23 cellular contexts compared by ENCODE assay signal in the genomic region with DNA sequence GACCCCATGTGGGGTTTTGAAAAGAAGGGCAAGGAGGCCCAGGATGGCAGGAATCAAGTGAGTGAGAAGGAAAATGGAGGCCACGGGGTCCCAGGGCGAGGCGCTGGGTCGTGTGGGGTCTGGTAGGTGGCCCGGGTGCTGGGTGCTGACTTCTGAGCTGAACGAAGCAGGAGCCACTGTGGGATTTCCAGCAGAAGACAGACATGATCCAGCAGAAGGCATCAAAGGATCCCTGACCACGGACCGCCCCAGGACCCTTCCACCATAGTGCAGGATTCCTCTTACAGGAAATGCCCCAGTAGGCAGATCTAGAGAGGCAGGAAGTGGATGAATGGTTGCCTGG.
"Had no signal": no experiment of that assay in that cellular context is flagged by ENCODE, and none has a peak within 500 bp of the region (broad histone marks: within the 10 kb centered on the region; RNA-seq: fewer than 3 reads in every experiment).

No MANE protein-coding gene starts in this region.

- H3K9me3 ChIP-seq: testis had no signal

- H3K36me3 ChIP-seq: breast epithelium, neural progenitor cell had no signal

- H3K27me3 Mint-ChIP-seq: activated CD4-positive, alpha-beta T cell treated with anti-CD3 and anti-CD28 coated beads, Interleukin-2, amount 10 ng/mL, durations not matched to agents 7 days and 5 days; activated naive CD8-positive, alpha-beta T cell treated with anti-CD3 and anti-CD28 coated beads, Interleukin-2, amount 10 ng/mL, durations not matched to agents 7 days and 5 days had no signal

- ATAC-seq: activated CD8-positive, alpha-beta T cell treated with anti-CD3 and anti-CD28 coated beads for 36 hours; naive thymus-derived CD4-positive, alpha-beta T cell; stimulated activated naive B cell treated with anti-CD40 and anti-IgM and Interleukin-4, amounts not matched to agents 10 μg/mL and 1 μg/mL and 100 μg/mL, for 72 hours; T-cell had no signal

- H3K4me1 Mint-ChIP-seq: activated CD4-positive, alpha-beta T cell treated with anti-CD3 and anti-CD28 coated beads, Interleukin-2, amount 10 ng/mL, durations not matched to agents 7 days and 5 days; activated naive CD8-positive, alpha-beta T cell treated with anti-CD3 and anti-CD28 coated beads, Interleukin-2, amount 10 ng/mL, durations not matched to agents 7 days and 5 days; immature natural killer cell; naive thymus-derived CD4-positive, alpha-beta T cell; stimulated activated naive B cell treated with anti-CD40 and anti-IgM and Interleukin-4, amounts not matched to agents 10 μg/mL and 1 μg/mL and 100 μg/mL, for 72 hours; T-cell had no signal

- H3K9me3 Mint-ChIP-seq: activated CD4-positive, alpha-beta T cell treated with anti-CD3 and anti-CD28 coated beads, Interleukin-2, amount 10 ng/mL, durations not matched to agents 7 days and 5 days; activated CD8-positive, alpha-beta T cell treated with anti-CD3 and anti-CD28 coated beads for 36 hours; immature natural killer cell; T-helper 2 cell treated with Interferon-gamma antibody and Interleukin-4, amounts not matched to agents 5 μg/mL and 100 μg/mL, for 36 hours had no signal

- H2AFZ ChIP-seq: neural progenitor cell had no signal

- H3K27ac Mint-ChIP-seq: activated CD4-positive, alpha-beta T cell treated with anti-CD3 and anti-CD28 coated beads, Interleukin-2, amount 10 ng/mL, durations not matched to agents 7 days and 5 days; activated CD8-positive, alpha-beta T cell treated with anti-CD3 and anti-CD28 coated beads for 36 hours; activated naive CD8-positive, alpha-beta T cell treated with anti-CD3 and anti-CD28 coated beads, Interleukin-2, amount 10 ng/mL, durations not matched to agents 7 days and 5 days; immature natural killer cell; naive thymus-derived CD4-positive, alpha-beta T cell; neural progenitor cell; progenitor cell of endocrine pancreas; stimulated activated naive B cell treated with anti-CD40 and anti-IgM and Interleukin-4, amounts not matched to agents 10 μg/mL and 1 μg/mL and 100 μg/mL, for 72 hours; T-cell; T-helper 2 cell treated with Interferon-gamma antibody and Interleukin-4, amounts not matched to agents 5 μg/mL and 100 μg/mL, for 36 hours had no signal

- H3K4me2 ChIP-seq: neural progenitor cell had no signal

- H3K4me3 ChIP-seq: breast epithelium, neural progenitor cell, testis had no signal

- H3K27me3 ChIP-seq: breast epithelium, neural progenitor cell, testis had no signal

- H3K4me1 ChIP-seq: breast epithelium, neural progenitor cell, testis had no signal

- H3K4me3 Mint-ChIP-seq: activated CD4-positive, alpha-beta T cell treated with anti-CD3 and anti-CD28 coated beads, Interleukin-2, amount 10 ng/mL, durations not matched to agents 7 days and 5 days; activated CD8-positive, alpha-beta T cell treated with anti-CD3 and anti-CD28 coated beads for 36 hours; activated naive CD8-positive, alpha-beta T cell treated with anti-CD3 and anti-CD28 coated beads, Interleukin-2, amount 10 ng/mL, durations not matched to agents 7 days and 5 days; immature natural killer cell; naive thymus-derived CD4-positive, alpha-beta T cell; neural progenitor cell; stimulated activated naive B cell treated with anti-CD40 and anti-IgM and Interleukin-4, amounts not matched to agents 10 μg/mL and 1 μg/mL and 100 μg/mL, for 72 hours; T-cell; T-helper 2 cell treated with Interferon-gamma antibody and Interleukin-4, amounts not matched to agents 5 μg/mL and 100 μg/mL, for 36 hours had no signal

- H3K36me3 Mint-ChIP-seq: activated naive CD8-positive, alpha-beta T cell treated with anti-CD3 and anti-CD28 coated beads, Interleukin-2, amount 10 ng/mL, durations not matched to agents 7 days and 5 days; immature natural killer cell; neural progenitor cell; stimulated activated naive B cell treated with anti-CD40 and anti-IgM and Interleukin-4, amounts not matched to agents 10 μg/mL and 1 μg/mL and 100 μg/mL, for 72 hours; T-cell had no signal

- H3K9ac ChIP-seq: neural progenitor cell had no signal

- DNase-seq: activated CD4-positive, alpha-beta T cell treated with anti-CD3 and anti-CD28 coated beads, Interleukin-2, amount 10 ng/mL, durations not matched to agents 7 days and 5 days; activated CD4-positive, CD25-positive, alpha-beta regulatory T cell treated with anti-CD3 and anti-CD28 coated beads, Interleukin-2, amount 50 U/mL, for 72 hours; activated CD8-positive, alpha-beta T cell treated with anti-CD3 and anti-CD28 coated beads for 36 hours; activated naive CD4-positive, alpha-beta T cell; activated naive CD8-positive, alpha-beta T cell treated with anti-CD3 and anti-CD28 coated beads, Interleukin-2, amount 10 ng/mL, durations not matched to agents 7 days and 5 days; activated T-cell treated with anti-CD3 and anti-CD28 coated beads, Interleukin-2, amount 50 U/mL, for 1 hour; amniotic stem cell; cortex of kidney; immature natural killer cell; retina; stimulated activated CD4-positive, alpha-beta T cell treated with anti-CD3 and anti-CD28 coated beads, Interleukin-2, amount 100 ng/mL, for 48 hours; stimulated activated CD8-positive, alpha-beta memory T cell treated with anti-CD3 and anti-CD28 coated beads, Interleukin-4, amount 100 ng/mL, for 48 hours; stimulated activated naive B cell treated with anti-CD40 and anti-IgM and Interleukin-4, amounts not matched to agents 10 μg/mL and 1 μg/mL and 100 μg/mL, for 72 hours; testis; trophoblast cell had no signal

- H3K27ac ChIP-seq: breast epithelium, epithelial cell of prostate, neural progenitor cell, testis, VCaP had no signal
